ENCODE assay signal across 20 cellular contexts in the genomic region with DNA sequence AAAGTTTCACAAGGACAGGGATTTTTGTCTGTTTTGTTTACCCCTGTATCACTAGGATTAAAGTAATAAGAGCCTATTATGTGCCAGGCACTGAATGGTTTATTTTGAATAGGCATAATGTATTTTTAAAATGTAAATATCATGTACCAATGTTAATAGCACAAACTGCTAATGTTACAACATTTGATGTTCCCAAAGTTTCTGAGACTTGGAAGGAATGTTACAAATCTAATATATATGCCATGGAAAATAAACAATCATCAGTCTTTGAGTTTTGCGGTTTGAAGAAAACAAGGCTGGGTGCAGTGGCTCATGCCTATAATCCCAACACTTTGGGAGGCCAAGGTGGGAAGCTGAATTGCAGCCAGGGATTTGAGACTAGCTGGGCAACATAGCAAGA.
"Had no signal": no experiment of that assay in that cellular context is flagged by ENCODE, and none has a peak within 500 bp of the region (broad histone marks: within the 10 kb centered on the region; RNA-seq: fewer than 3 reads in every experiment).

No MANE protein-coding gene starts in this region.

- H3K4me3 ChIP-seq: dorsolateral prefrontal cortex, left lung, neural progenitor cell, right lobe of liver, suprapubic skin, transverse colon, upper lobe of right lung, uterus had no signal

- DNase-seq: dorsolateral prefrontal cortex; effector CD4-positive, alpha-beta T cell; foreskin melanocyte; head of caudate nucleus; left cardiac atrium; left lung; mesenchymal stem cell; midbrain; naive thymus-derived CD4-positive, alpha-beta T cell; right lobe of liver; small intestine; stimulated activated CD4-positive, alpha-beta T cell treated with anti-CD3 and anti-CD28 coated beads, Interleukin-15, amount 100 ng/mL, for 24 hours; stimulated activated CD4-positive, alpha-beta T cell treated with anti-CD3 and anti-CD28 coated beads, Interleukin-2, amount 100 ng/mL, for 48 hours; stimulated activated naive B cell treated with anti-CD40 and anti-IgM and Interleukin-4, amounts not matched to agents 10 μg/mL and 1 μg/mL and 100 μg/mL, for 72 hours; transverse colon; upper lobe of right lung; uterus had no signal

- H3K4me1 ChIP-seq: left lung, neural progenitor cell, parathyroid adenoma, right lobe of liver, suprapubic skin, transverse colon, upper lobe of right lung, uterus had no signal

- H3K27ac ChIP-seq: dorsolateral prefrontal cortex, left lung, neural progenitor cell, parathyroid adenoma, right lobe of liver, suprapubic skin, transverse colon, upper lobe of right lung, uterus had no signal

- H3K9me3 ChIP-seq: left lung, right lobe of liver, suprapubic skin, transverse colon, upper lobe of right lung, uterus had no signal

- H3K27me3 ChIP-seq: dorsolateral prefrontal cortex, left lung, neural progenitor cell, right lobe of liver, suprapubic skin, transverse colon, upper lobe of right lung, uterus had no signal

- ATAC-seq: left cardiac atrium; left lung; naive thymus-derived CD4-positive, alpha-beta T cell; right lobe of liver; stimulated activated naive B cell treated with anti-CD40 and anti-IgM and Interleukin-4, amounts not matched to agents 10 μg/mL and 1 μg/mL and 100 μg/mL, for 72 hours; upper lobe of right lung had no signal

- H3K36me3 ChIP-seq: left lung, neural progenitor cell, right lobe of liver, suprapubic skin, transverse colon, upper lobe of right lung, uterus had no signal
